ENCODE assay signal across 13 cellular contexts in genomic region chr12:93427779-93428564, GRCh38. TPM values are rescaled to one million over a fixed set of nuclear protein-coding genes. Genes with fewer than 3 reads are reported as not detected.
DNase-seq lines count a peak whose midpoint lies in the region; ATAC-seq, FAIRE-seq and TF ChIP-seq lines count a peak whose summit lies in the region.
"Had no signal": no experiment of that assay in that cellular context is flagged by ENCODE, and none has a peak within 500 bp of the region (broad histone marks: within the 10 kb centered on the region; RNA-seq: fewer than 3 reads in every experiment).

No MANE protein-coding gene starts in this region.

- no peaks in the 10 kb centered on the region for H3K27me3 Mint-ChIP-seq in memory B cell
- H3K27me3 Mint-ChIP-seq: progenitor cell of endocrine pancreas had no signal

- H3K36me3 ChIP-seq in ACC112 (ENCODE audit: insufficient read depth, low read length) (no peaks in the 10 kb centered on the region), DOHH2 (ENCODE audit: control insufficient read depth, low read length) (peaks cover 31% of the 10 kb centered on the region), K562 (ENCODE audit: control insufficient read depth, insufficient read depth, low read length) (peaks cover 6% of the 10 kb centered on the region; the same call in 2 of the 3 replicates)

- H3K9me1 ChIP-seq in K562 (ENCODE audit: control insufficient read depth, insufficient read depth, low read length) = no peaks in the 10 kb centered on the region

- intact Hi-C loops in K562 (cut with micrococcal nuclease) = loop anchor here (10.0 kb wide), 1 partner anchor 677 kb away; no protein-coding TSS in a partner anchor

- H3K27ac ChIP-seq in ACC112 (ENCODE audit: low read depth, low read length) (0 out of 2 replicates have a peak overlapping the region, but pooled peaks have one; percentile 0), DOHH2 (ENCODE audit: low read depth, low read length) (peak overlapping the region; percentile 73), K562 (ENCODE audit: extremely low read depth, low read depth, low read length) (peak overlapping the region; percentile 44; the same call in 1 of the 3 replicates)

- no peak for TF ChIP-seq POLR2A in K562 (conservative IDR thresholded peaks at IDR 0.05)

- in situ Hi-C loops in K562 (cut with MboI) = loop anchor here (10.0 kb wide), 1 partner anchor 677 kb away; no protein-coding TSS in a partner anchor

- H2AFZ ChIP-seq in ACC112 (ENCODE audit: low read length, unreplicated experiment) (no peak overlapping the region), K562 (ENCODE audit: low read depth, low read length) (no peak overlapping the region)

- H3K27me3 ChIP-seq in ACC112 (ENCODE audit: insufficient read depth, low read length) = no peaks in the 10 kb centered on the region
- no peaks in the 10 kb centered on the region for H3K27me3 ChIP-seq in DOHH2 (ENCODE audit: control insufficient read depth, low read length)
- no peaks in the 10 kb centered on the region for H3K27me3 ChIP-seq in K562 (ENCODE audit: control insufficient read depth in 2 of 2, insufficient read depth in 2 of 2, low read length in 2 of 2)

- no peak overlapping the region for H3K4me3 ChIP-seq in ACC112 (ENCODE audit: low read depth, low read length)
- peak overlapping the region; percentile 47 for H3K4me3 ChIP-seq in DOHH2 (ENCODE audit: low read length)
- no peak overlapping the region for H3K4me3 ChIP-seq in K562

- H3K4me1 ChIP-seq in ACC112 (ENCODE audit: control insufficient read depth, insufficient read depth, low read length, unreplicated experiment) (peaks cover 41% of the 10 kb centered on the region), DOHH2 (ENCODE audit: control insufficient read depth, low read length) (peaks cover 94% of the 10 kb centered on the region), K562 (replicated peaks in 1 of 2; ENCODE audit: control insufficient read depth in 2 of 2, insufficient read depth in 2 of 2, low read length in 2 of 2) (peaks cover 5 to 8% of the 10 kb centered on the region in 2 experiments; a peak in 3 of 5 replicates)

- POLR2A ChIA-PET in K562 (lab: Yijun Ruan, JAX) = interaction anchor here (0.6 to 2.9 kb wide), 7 partner anchors 8 to 1161 kb away, joined by 3 to 16 read pairs (median 4); no protein-coding TSS in a partner anchor

- FAIRE-seq in K562 (lab: Jason Lieb, UNC) = peak; percentile 57
- FAIRE-seq: endometrium, kidney had no signal

- TF ChIP-seq RAD21 in K562 (CRISPR knock-in tag; conservative IDR thresholded peaks at IDR 0.05 in 1 of 2, IDR thresholded peaks at IDR 0.05 in 1 of 2) = no peak

- H3K4me2 ChIP-seq in DOHH2 (ENCODE audit: low read length) = peak overlapping the region; percentile 76
- H3K4me2 ChIP-seq in K562 (ENCODE audit: insufficient read depth, low read length) = peak overlapping the region; percentile 19; the same call in 1 of the 2 replicates

- ATAC-seq in K562 (peak; percentile 72), memory B cell (ENCODE audit: low read depth) (no peak), HG03039 (IDR thresholded peaks at IDR 0.05; ENCODE audit: unreplicated experiment) (no peak)

- TF ChIP-seq CTCF in DOHH2 (IDR thresholded peaks at IDR 0.05; ENCODE audit: low read depth, low read length, poor library complexity, severe bottlenecking) (no peak), K562 (IDR thresholded peaks at IDR 0.05 in 2 of 3, conservative IDR thresholded peaks at IDR 0.05 in 1 of 3; ENCODE audit: insufficient read depth in 2 of 3, low read depth in 1 of 3, low read length in 3 of 3) (no peak)

- H3F3A ChIP-seq in DOHH2 (ENCODE audit: control insufficient read depth, insufficient read depth) = peaks cover 16% of the 10 kb centered on the region

- no peak for TF ChIP-seq EP300 in K562 (IDR thresholded peaks at IDR 0.05; ENCODE audit: low read length)

- H4K20me1 ChIP-seq in DOHH2 (ENCODE audit: control insufficient read depth, insufficient read depth, low read depth, low read length) (peaks cover 57% of the 10 kb centered on the region), K562 (replicated peaks; ENCODE audit: control insufficient read depth, insufficient read depth, low read length) (peaks cover 35% of the 10 kb centered on the region)

- no peaks in the 10 kb centered on the region for H3K36me3 Mint-ChIP-seq in memory B cell

- CTCF ChIA-PET in K562 (lab: Yijun Ruan, JAX; ENCODE audit: low intra/inter-chr PET ratio) = interaction anchor here (0.7 kb wide), 1 partner anchor 375 kb away, joined by 3 read pairs; no protein-coding TSS in a partner anchor

- DNase-seq in K562 (ENCODE audit: extremely low read depth in 1 of 4, low spot score in 3 of 4) (peak in 1 of 4 experiments; percentile 64), memory B cell (ENCODE audit: low spot score in 2 of 2) (no peak), NOMO-1 (lab: John Stamatoyannopoulos, UW; ENCODE audit: unreplicated experiment in 2 of 2) (no peak), putamen (ENCODE audit: low spot score) (no peak), DMS53 treated with DMSO at 0.1 percent for 48 hours (lab: John Stamatoyannopoulos, UW; ENCODE audit: unreplicated experiment) (no peak)
- DNase-seq: activated gamma-delta T cell treated with Interleukin-2 at 50 U/mL for 16 hours, kidney, NCI-H2029 had no signal

- H3K4me1 Mint-ChIP-seq in memory B cell = peaks cover 48% of the 10 kb centered on the region

- peak overlapping the region; percentile 76 for H3K27ac Mint-ChIP-seq in memory B cell
- H3K27ac Mint-ChIP-seq: progenitor cell of endocrine pancreas had no signal

- 0 out of 4 replicates have a peak overlapping the region, but pooled peaks of 1 of the 2 experiments have one; percentile 5 for H3K9ac ChIP-seq in K562 (ENCODE audit: insufficient read depth in 1 of 2, low read depth in 2 of 2, low read length in 2 of 2)

- peak overlapping the region; percentile 18 for H3K4me3 Mint-ChIP-seq in memory B cell

- no TSS peak for BruUV-seq in K562 (replicated peaks; lab: Mats Ljungman, UMichigan)

- H3K9me3 Mint-ChIP-seq in memory B cell = no peaks in the 10 kb centered on the region

- H3K79me2 ChIP-seq in ACC112 (ENCODE audit: control insufficient read depth, insufficient read depth, low read length, unreplicated experiment) = peaks cover 97% of the 10 kb centered on the region
- peaks cover 100% of the 10 kb centered on the region for H3K79me2 ChIP-seq in DOHH2 (ENCODE audit: control insufficient read depth, low read length)
- H3K79me2 ChIP-seq in K562 (ENCODE audit: control insufficient read depth, insufficient read depth, low read length) = peaks cover 98% of the 10 kb centered on the region

- no peaks in the 10 kb centered on the region for H3K9me2 ChIP-seq in DOHH2 (replicated peaks; ENCODE audit: control insufficient read depth, low read length)

- H3K9me3 ChIP-seq in DOHH2 (ENCODE audit: control insufficient read depth, insufficient read depth, low read length) = no peaks in the 10 kb centered on the region
- no peaks in the 10 kb centered on the region for H3K9me3 ChIP-seq in K562 (replicated peaks; ENCODE audit: control insufficient read depth, insufficient read depth, low read depth, low read length)

- 14% methylated on average over 5 of the region's 5 CpGs for WGBS in K562 (ENCODE audit: insufficient coverage, low coverage, missing lambda C conversion rate)

RNA-seq across cellular contexts. Expression of gene UBE2N, which starts 13.8 kb away (rescaled TPM):
- total RNA-seq in K562 (2011; cell fraction: chromatin; rRNA removed; ENCODE audit: low replicate concordance) = 19.7 and 39.0 TPM in 2 replicates
- 10.3 and 11.1 TPM in 2 replicates for total RNA-seq in K562 (2011; cell fraction: nucleolus; rRNA removed)
- 22.5 and 40.5 TPM in 2 replicates for total RNA-seq in K562 (2011; cell fraction: nucleoplasm; rRNA removed)
- total RNA-seq in K562 (2014; rRNA removed) (189 and 218 TPM in 2 replicates), K562 (2014; rRNA removed; fragmentation: Illumina TruSeq; extraction: Trizol) (224 and 228 TPM in 2 replicates), K562 (2015; rRNA removed; fragmentation: Illumina TruSeq; extraction: Trizol) (230 and 260 TPM in 2 replicates), K562 (2021) (207 and 219 TPM in 2 replicates)
- polyA plus RNA-seq in K562 (2011; rRNA removed) (286 and 326 TPM in 2 replicates), K562 (2014; fragmentation: Illumina TruSeq; extraction: Trizol) (252 and 303 TPM in 2 replicates), K562 (2014; fragmentation: Nextera tagmentation; extraction: Ambion mirVana) (100 to 1,000 TPM; 727 to 826 TPM), K562 (2014; rRNA removed) (222 and 407 TPM in 2 replicates)
- 118 and 141 TPM in 2 replicates for polyA plus RNA-seq in K562 (2011; cell fraction: cytosol; rRNA removed)
- 72.6 and 99.0 TPM in 2 replicates for polyA plus RNA-seq in K562 (2011; cell fraction: nucleus; rRNA removed)
- polyA plus RNA-seq in K562 (2012) = 124 and 338 TPM in 2 replicates
- polyA minus RNA-seq in K562 (2011; rRNA and poly(A)+ RNA removed) = 197 and 210 TPM in 2 replicates
- polyA minus RNA-seq in K562 (2011; cell fraction: cytosol; rRNA and poly(A)+ RNA removed) = 90.7 and 93.3 TPM in 2 replicates
- 8.3 and 15.4 TPM in 2 replicates for polyA minus RNA-seq in K562 (2011; cell fraction: nucleus; rRNA and poly(A)+ RNA removed)

RNA-seq across cellular contexts. Expression of gene MRPL42, which starts 39.3 kb away (rescaled TPM):
- 54.6 and 119 TPM in 2 replicates for total RNA-seq in K562 (2011; cell fraction: chromatin; rRNA removed; ENCODE audit: low replicate concordance)
- total RNA-seq in K562 (2011; cell fraction: nucleolus; rRNA removed) = 45.7 and 45.9 TPM in 2 replicates
- total RNA-seq in K562 (2011; cell fraction: nucleoplasm; rRNA removed) = 59.8 and 74.6 TPM in 2 replicates
- total RNA-seq in K562 (2014; rRNA removed) (104 TPM in 2 replicates), K562 (2014; rRNA removed; fragmentation: Illumina TruSeq; extraction: Trizol) (230 and 267 TPM in 2 replicates), K562 (2015; rRNA removed; fragmentation: Illumina TruSeq; extraction: Trizol) (137 and 158 TPM in 2 replicates), K562 (2021) (153 and 163 TPM in 2 replicates)
- polyA plus RNA-seq in K562 (2011; rRNA removed) (221 and 303 TPM in 2 replicates), K562 (2014; fragmentation: Illumina TruSeq; extraction: Trizol) (217 and 218 TPM in 2 replicates), K562 (2014; fragmentation: Nextera tagmentation; extraction: Ambion mirVana) (100 to 1,000 TPM; 696 to 806 TPM), K562 (2014; rRNA removed) (174 and 183 TPM in 2 replicates)
- 49.8 and 118 TPM in 2 replicates for polyA plus RNA-seq in K562 (2011; cell fraction: cytosol; rRNA removed)
- polyA plus RNA-seq in K562 (2011; cell fraction: nucleus; rRNA removed) = 28.7 and 48.0 TPM in 2 replicates
- 87.5 and 143 TPM in 2 replicates for polyA plus RNA-seq in K562 (2012)
- polyA minus RNA-seq in K562 (2011; rRNA and poly(A)+ RNA removed) = 236 and 245 TPM in 2 replicates
- 38.3 and 40.2 TPM in 2 replicates for polyA minus RNA-seq in K562 (2011; cell fraction: cytosol; rRNA and poly(A)+ RNA removed)
- 18.6 and 50.8 TPM in 2 replicates for polyA minus RNA-seq in K562 (2011; cell fraction: nucleus; rRNA and poly(A)+ RNA removed)

RNA-seq across cellular contexts. Expression of gene NUDT4, which starts 50.2 kb away (rescaled TPM):
- 29.5 and 81.9 TPM in 2 replicates for total RNA-seq in K562 (2011; cell fraction: chromatin; rRNA removed; ENCODE audit: low replicate concordance)
- total RNA-seq in K562 (2011; cell fraction: nucleolus; rRNA removed) = 29.0 and 33.4 TPM in 2 replicates
- 63.9 and 138 TPM in 2 replicates for total RNA-seq in K562 (2011; cell fraction: nucleoplasm; rRNA removed)
- 87.5 and 102 TPM in 2 replicates for total RNA-seq in K562 (2014; rRNA removed)
- 158 and 187 TPM in 2 replicates for total RNA-seq in K562 (2014; rRNA removed; fragmentation: Illumina TruSeq; extraction: Trizol)
- 87.4 and 99.2 TPM in 2 replicates for total RNA-seq in K562 (2015; rRNA removed; fragmentation: Illumina TruSeq; extraction: Trizol)
- 132 and 147 TPM in 2 replicates for total RNA-seq in K562 (2021)
- polyA plus RNA-seq in K562 (2011; rRNA removed) = 112 and 164 TPM in 2 replicates
- 57.9 and 68.4 TPM in 2 replicates for polyA plus RNA-seq in K562 (2011; cell fraction: cytosol; rRNA removed)
- polyA plus RNA-seq in K562 (2011; cell fraction: nucleus; rRNA removed) = 14.0 and 27.3 TPM in 2 replicates
- 64.5 and 88.2 TPM in 2 replicates for polyA plus RNA-seq in K562 (2012)
- 116 and 128 TPM in 2 replicates for polyA plus RNA-seq in K562 (2014; fragmentation: Illumina TruSeq; extraction: Trizol)
- polyA plus RNA-seq in K562 (2014; fragmentation: Nextera tagmentation; extraction: Ambion mirVana) = 10 to 100 TPM; 38.1 to 60.2 TPM
- polyA plus RNA-seq in K562 (2014; rRNA removed) = 84.6 and 94.2 TPM in 2 replicates
- 147 and 162 TPM in 2 replicates for polyA minus RNA-seq in K562 (2011; rRNA and poly(A)+ RNA removed)
- polyA minus RNA-seq in K562 (2011; cell fraction: cytosol; rRNA and poly(A)+ RNA removed) = 62.3 and 75.6 TPM in 2 replicates
- polyA minus RNA-seq in K562 (2011; cell fraction: nucleus; rRNA and poly(A)+ RNA removed) = 27.5 and 37.5 TPM in 2 replicates

Comparison
In these comparisons a context has a peak if more than half of its experiments do, and no peak if none do; other contexts are left out.
1. H3K27ac ChIP-seq: peak in every context shown above with its lines; median percentile 73 in DOHH2; 44 in K562; 0 in ACC112.